Comparison of ENCODE assay signal across 34 cellular contexts in the genomic region with DNA sequence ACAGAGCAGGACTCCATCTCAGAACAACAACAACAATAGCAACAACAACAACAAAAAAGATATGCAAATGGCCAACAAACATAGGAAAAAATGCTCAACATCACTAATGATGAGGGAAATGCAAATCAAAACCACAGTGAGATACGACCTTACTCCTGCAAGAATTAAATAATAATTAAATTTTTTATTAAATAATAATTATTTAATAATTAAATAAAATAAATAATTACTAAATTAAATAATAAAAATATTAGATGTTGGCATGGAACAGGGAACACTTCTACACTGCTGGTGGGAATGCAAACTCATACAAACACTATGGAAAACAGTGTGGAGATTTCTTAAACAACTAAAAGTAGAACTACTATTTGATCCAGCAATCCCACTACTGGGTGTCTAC.
"Had no signal": no experiment of that assay in that cellular context is flagged by ENCODE, and none has a peak within 500 bp of the region (broad histone marks: within the 10 kb centered on the region; RNA-seq: fewer than 3 reads in every experiment).

No MANE protein-coding gene starts in this region.

- DNase-seq: Karpas-422, Kasumi-1, MG63, MM.1S, MV-4-11, NCI-H1048, NCI-H1092, NCI-H1092 treated with DMSO at 0.1 percent for 48 hours, NCI-H1105, NCI-H1105 treated with DMSO at 0.1 percent for 48 hours, NCI-H1417, NCI-H1417 treated with DMSO at 0.1 percent for 48 hours, NCI-H1436, NCI-H1436 treated with DMSO at 0.1 percent for 48 hours, NCI-H146, NCI-H1694, NCI-H1694 treated with DMSO at 0.1 percent for 48 hours, NCI-H187, NCI-H187 treated with DMSO at 0.1 percent for 48 hours, NCI-H1930, NCI-H2029, NCI-H2029 treated with DMSO at 0.1 percent for 48 hours, NCI-H2081, NCI-H2081 treated with DMSO at 0.1 percent for 48 hours, NCI-H2107, NCI-H2171, NCI-H2171 treated with DMSO at 0.1 percent for 48 hours, NCI-H2227 treated with DMSO at 0.1 percent for 48 hours, NCI-H226, NCI-H345, NCI-H446, NCI-H446 treated with DMSO at 0.1 percent for 48 hours, NCI-H510A, NCI-H510A treated with DMSO at 0.1 percent for 48 hours had no signal
